8 cellular contexts compared by ENCODE assay signal in genomic region chr4:143186634-143187033, GRCh38. TPM values are rescaled to one million over a fixed set of nuclear protein-coding genes. Genes with fewer than 3 reads are reported as not detected.
A peak's percentile ranks its signal among the peaks of the same experiment; 100 is the strongest.
DNase-seq lines count a peak whose midpoint lies in the region; ATAC-seq and TF ChIP-seq lines count a peak whose summit lies in the region.

No MANE protein-coding gene starts in this region.

- peak overlapping the region; percentile 82 to 98 (median 87) for H3K4me2 ChIP-seq in BLaER1 treated with 17β-estradiol and CSF1 and Interleukin-3, amounts not matched to agents 10 nM and 100 nM

- peak overlapping the region; percentile 89 to 96 (median 91) for H3K9ac ChIP-seq in BLaER1 treated with 17β-estradiol and CSF1 and Interleukin-3, amounts not matched to agents 10 nM and 100 nM

- H3K27ac Mint-ChIP-seq in natural killer cell: peak overlapping the region; percentile 96 to 99

- no peak for ATAC-seq in natural killer cell

- no peaks in the 10 kb centered on the region for H3K9me3 ChIP-seq in BLaER1 treated with 17β-estradiol and CSF1 and Interleukin-3, amounts not matched to agents 10 nM and 100 nM (replicated peaks in 1 of 11)
- no peaks in the 10 kb centered on the region for H3K9me3 ChIP-seq in MG63

- peaks cover 15 to 50% (median 40%) of the 10 kb centered on the region in 10 experiments for H3K4me1 ChIP-seq in BLaER1 treated with 17β-estradiol and CSF1 and Interleukin-3, amounts not matched to agents 10 nM and 100 nM

- no peak for DNase-seq in MG63
- DNase-seq in coronary artery (ENCODE audit: low spot score): no peak
- DNase-seq in natural killer cell: no peak
- no peak for DNase-seq in D341Med (ENCODE audit: low spot score)
- no peak for DNase-seq in T1000 (lab: John Stamatoyannopoulos, UW)
- DNase-seq in DMS79 (lab: John Stamatoyannopoulos, UW): no peak
- no peak for DNase-seq in NCI-H748 (lab: John Stamatoyannopoulos, UW; ENCODE audit: unreplicated experiment)

- peaks cover 19 to 39% (median 34%) of the 10 kb centered on the region in 11 experiments for H3K36me3 ChIP-seq in BLaER1 treated with 17β-estradiol and CSF1 and Interleukin-3, amounts not matched to agents 10 nM and 100 nM
- H3K36me3 ChIP-seq in MG63: peaks cover 24% of the 10 kb centered on the region

- no peaks in the 10 kb centered on the region for H3K27me3 ChIP-seq in BLaER1 treated with 17β-estradiol and CSF1 and Interleukin-3, amounts not matched to agents 10 nM and 100 nM
- H3K27me3 ChIP-seq in MG63: no peaks in the 10 kb centered on the region

- peak overlapping the region; percentile 83 to 100 (median 96) for H3K4me3 ChIP-seq in BLaER1 treated with 17β-estradiol and CSF1 and Interleukin-3, amounts not matched to agents 10 nM and 100 nM
- H3K4me3 ChIP-seq in MG63: peak overlapping the region; percentile 83
- peak overlapping the region; percentile 91 for H3K4me3 ChIP-seq in coronary artery

- no peaks in the 10 kb centered on the region for H3K27me3 Mint-ChIP-seq in natural killer cell (ENCODE audit: low read depth in 2 of 2)

- H3K4me3 Mint-ChIP-seq in natural killer cell: peak overlapping the region; percentile 99

- TF ChIP-seq CTCF in coronary artery (IDR thresholded peaks at IDR 0.05): no peak
- TF ChIP-seq CTCF in natural killer cell (IDR thresholded peaks at IDR 0.05): no peak

- peaks cover 22 to 67% (median 62%) of the 10 kb centered on the region in 11 experiments; a peak in 20 of 22 replicates for H4K20me1 ChIP-seq in BLaER1 treated with 17β-estradiol and CSF1 and Interleukin-3, amounts not matched to agents 10 nM and 100 nM

- no peaks in the 10 kb centered on the region for H3K36me3 Mint-ChIP-seq in natural killer cell

- intact Hi-C loops in natural killer cell (cut with micrococcal nuclease): loop anchor here (10.0 kb wide), 1 partner anchor 1962 kb away; the partner anchor contains the start of gene ZNF330

- peaks cover 68 to 69% of the 10 kb centered on the region in 2 donors for H3K4me1 Mint-ChIP-seq in natural killer cell

- H3K27ac ChIP-seq in BLaER1 treated with 17β-estradiol and CSF1 and Interleukin-3, amounts not matched to agents 10 nM and 100 nM: peak overlapping the region; percentile 20 to 91 (median 86); a peak in 16 of 22 replicates
- H3K27ac ChIP-seq in coronary artery: peak overlapping the region in 1 of 2 donors; percentile 30

- no peaks in the 10 kb centered on the region for H3K9me3 Mint-ChIP-seq in natural killer cell

RNA-seq across cellular contexts. Expression of gene USP38, which starts 1.9 kb away (rescaled TPM):
- total RNA-seq in MG63 (2014; rRNA removed; shearing (Covaris generic); ENCODE audit: low replicate concordance): 5.2 and 9.5 TPM in 2 replicates
- total RNA-seq in natural killer cell: 10 to 100 TPM; 35.6 to 39.5 (median 36.7) TPM
